16 cellular contexts compared by ENCODE assay signal in genomic region chr13:113745059-113745458, GRCh38.
"Had no signal": no experiment of that assay in that cellular context is flagged by ENCODE, and none has a peak within 500 bp of the region (broad histone marks: within the 10 kb centered on the region; RNA-seq: fewer than 3 reads in every experiment).

No MANE protein-coding gene starts in this region.

- H3K9me3 ChIP-seq: SK-N-SH had no signal

- DNase-seq: KBM-7, NCI-H1092, NCI-H1105 treated with DMSO at 0.1 percent for 48 hours, NCI-H1694 treated with DMSO at 0.1 percent for 48 hours, NCI-H1930, NCI-H2081, NCI-H2107, NCI-H226, NCI-H446, NCI-H510A, NCI-H524 treated with DMSO at 0.1 percent for 48 hours, NCI-H774, SHP77, SK-N-SH, SW 1271 had no signal

- H3K27ac ChIP-seq: HL-60 had no signal

- H3K4me2 ChIP-seq: SK-N-SH had no signal

- H3K9ac ChIP-seq: SK-N-SH had no signal
